Comparison of ENCODE assay signal across 31 cellular contexts in genomic region chr1:151806170-151806569, GRCh38. TPM values are rescaled to one million over a fixed set of nuclear protein-coding genes. Genes with fewer than 3 reads are reported as not detected.
"Had no signal": no experiment of that assay in that cellular context is flagged by ENCODE, and none has a peak within 500 bp of the region (broad histone marks: within the 10 kb centered on the region; RNA-seq: fewer than 3 reads in every experiment).

No MANE protein-coding gene starts in this region.

- H3K27me3 Mint-ChIP-seq: activated naive CD4-positive, alpha-beta T cell treated with anti-CD3 and anti-CD28 coated beads, Interleukin-2, amount 50 U/mL, for 24 hours had no signal

- H3K4me3 Mint-ChIP-seq: activated CD8-positive, alpha-beta T cell treated with anti-CD3 and anti-CD28 coated beads, Interleukin-2, amount 10 ng/mL, durations not matched to agents 7 days and 5 days; activated naive CD4-positive, alpha-beta T cell treated with anti-CD3 and anti-CD28 coated beads, Interleukin-2, amount 50 U/mL, for 24 hours; T-helper 1 cell treated with Interleukin-12 subunit alpha and Interleukin-12 subunit beta and Interleukin-4 antibody, amounts not matched to agents 30 μg/mL and 1 μg/mL, for 36 hours; WTC11 had no signal

- H3K27ac ChIP-seq: breast epithelium, RWPE1, SJCRH30 had no signal

- H3K27ac Mint-ChIP-seq: activated CD8-positive, alpha-beta T cell treated with anti-CD3 and anti-CD28 coated beads, Interleukin-2, amount 10 ng/mL, durations not matched to agents 7 days and 5 days; activated naive CD4-positive, alpha-beta T cell treated with anti-CD3 and anti-CD28 coated beads, Interleukin-2, amount 50 U/mL, for 24 hours; T-helper 1 cell treated with Interleukin-12 subunit alpha and Interleukin-12 subunit beta and Interleukin-4 antibody, amounts not matched to agents 30 μg/mL and 1 μg/mL, for 36 hours; WTC11 had no signal

- H3K9me3 ChIP-seq: breast epithelium, MG63, SJCRH30 had no signal

- ATAC-seq: activated CD8-positive, alpha-beta T cell treated with anti-CD3 and anti-CD28 coated beads, Interleukin-2, amount 10 ng/mL, durations not matched to agents 7 days and 5 days; Panc1; WTC11 had no signal

- H3K36me3 ChIP-seq: breast epithelium, MG63, SJCRH30 had no signal

- H3K9me3 Mint-ChIP-seq: activated naive CD4-positive, alpha-beta T cell treated with anti-CD3 and anti-CD28 coated beads, Interleukin-2, amount 50 U/mL, for 24 hours; T-helper 1 cell treated with Interleukin-12 subunit alpha and Interleukin-12 subunit beta and Interleukin-4 antibody, amounts not matched to agents 30 μg/mL and 1 μg/mL, for 36 hours; WTC11 had no signal

- H3K36me3 Mint-ChIP-seq: activated naive CD4-positive, alpha-beta T cell treated with anti-CD3 and anti-CD28 coated beads, Interleukin-2, amount 50 U/mL, for 24 hours; WTC11 had no signal

- H3K4me1 ChIP-seq: breast epithelium, SJCRH30 had no signal

- H3K4me1 Mint-ChIP-seq: activated naive CD4-positive, alpha-beta T cell treated with anti-CD3 and anti-CD28 coated beads, Interleukin-2, amount 50 U/mL, for 24 hours had no signal

- DNase-seq: activated CD4-positive, alpha-beta T cell treated with anti-CD3 and anti-CD28 coated beads for 48 hours; activated CD4-positive, alpha-beta T cell treated with anti-CD3 and anti-CD28 coated beads, Interleukin-2, amount 50 U/mL, for 4 hours; activated CD4-positive, CD25-positive, alpha-beta regulatory T cell treated with anti-CD3 and anti-CD28 coated beads, Interleukin-2, amount 50 U/mL, for 72 hours; activated CD8-positive, alpha-beta T cell treated with anti-CD3 and anti-CD28 coated beads, Interleukin-2, amount 10 ng/mL, durations not matched to agents 7 days and 5 days; activated effector memory CD4-positive, alpha-beta T cell treated with Interleukin-2 at 50 U/mL for 16 hours; activated naive CD4-positive, alpha-beta T cell; aorta; caudate nucleus; MG63; MV-4-11; NCI-H1092 treated with DMSO at 0.1 percent for 48 hours; NCI-H1417 treated with DMSO at 0.1 percent for 48 hours; NCI-H1694; NCI-H2029; NCI-H2107; NCI-H2171 treated with DMSO at 0.1 percent for 48 hours; NCI-H226; NCI-H526; NCI-H774; NK-92 treated with Interleukin-12 subunit alpha and Interleukin-12 subunit beta, amount 100 ng/mL, for 24 hours; OCI-M1; Right ventricle myocardium superior; SJCRH30; T-helper 9 cell had no signal

- H3K27me3 ChIP-seq: breast epithelium, MG63 had no signal

- H3K4me3 ChIP-seq: breast epithelium, MG63, SJCRH30 had no signal

RNA-seq across cellular contexts. Expression of gene LINGO4, which starts 1.0 kb away (rescaled TPM):
- total RNA-seq: aorta, NCI-H460, SJCRH30, WTC11 had no signal
- polyA plus RNA-seq: aorta had no signal

RNA-seq across cellular contexts. Expression of gene RORC, which starts 25.4 kb away (rescaled TPM):
- total RNA-seq: SJCRH30 had no signal

RNA-seq across cellular contexts. Expression of gene C2CD4D, which starts 33.5 kb away (rescaled TPM):
- total RNA-seq: aorta, NCI-H460, Right ventricle myocardium superior, SJCRH30 had no signal
- polyA plus RNA-seq: aorta had no signal
